Comparison of ENCODE assay signal across 12 cellular contexts in genomic region chr17:49089094-49089493, GRCh38. TPM values are rescaled to one million over a fixed set of nuclear protein-coding genes. Genes with fewer than 3 reads are reported as not detected.
"Had no signal": no experiment of that assay in that cellular context is flagged by ENCODE, and none has a peak within 500 bp of the region (broad histone marks: within the 10 kb centered on the region; RNA-seq: fewer than 3 reads in every experiment).

No MANE protein-coding gene starts in this region.

- H3K36me3 ChIP-seq: HAP-1 had no signal

- H3K4me1 ChIP-seq: HAP-1 had no signal

- H3K36me3 Mint-ChIP-seq: IgD-negative memory B cell had no signal

- H3K4me3 Mint-ChIP-seq: HFFc6, IgD-negative memory B cell had no signal

- H3K4me1 Mint-ChIP-seq: IgD-negative memory B cell had no signal

- H3K4me3 ChIP-seq: GM23248, HAP-1 had no signal

- H3K9me3 ChIP-seq: HAP-1 had no signal

- ATAC-seq: HCT116, HepG2 had no signal

- H3K27ac Mint-ChIP-seq: HFFc6, IgD-negative memory B cell had no signal

- DNase-seq: GM23248, GOT3, H7, HFFc6, KBM-7 had no signal

- H3K27ac ChIP-seq: GM23248, HL-60 had no signal

RNA-seq across cellular contexts. Expression of gene B4GALNT2, which starts 43.5 kb away (rescaled TPM):
- total RNA-seq: GM23248, H4, HepG2, HFFc6, HT1080 had no signal
